In the genomic region with DNA sequence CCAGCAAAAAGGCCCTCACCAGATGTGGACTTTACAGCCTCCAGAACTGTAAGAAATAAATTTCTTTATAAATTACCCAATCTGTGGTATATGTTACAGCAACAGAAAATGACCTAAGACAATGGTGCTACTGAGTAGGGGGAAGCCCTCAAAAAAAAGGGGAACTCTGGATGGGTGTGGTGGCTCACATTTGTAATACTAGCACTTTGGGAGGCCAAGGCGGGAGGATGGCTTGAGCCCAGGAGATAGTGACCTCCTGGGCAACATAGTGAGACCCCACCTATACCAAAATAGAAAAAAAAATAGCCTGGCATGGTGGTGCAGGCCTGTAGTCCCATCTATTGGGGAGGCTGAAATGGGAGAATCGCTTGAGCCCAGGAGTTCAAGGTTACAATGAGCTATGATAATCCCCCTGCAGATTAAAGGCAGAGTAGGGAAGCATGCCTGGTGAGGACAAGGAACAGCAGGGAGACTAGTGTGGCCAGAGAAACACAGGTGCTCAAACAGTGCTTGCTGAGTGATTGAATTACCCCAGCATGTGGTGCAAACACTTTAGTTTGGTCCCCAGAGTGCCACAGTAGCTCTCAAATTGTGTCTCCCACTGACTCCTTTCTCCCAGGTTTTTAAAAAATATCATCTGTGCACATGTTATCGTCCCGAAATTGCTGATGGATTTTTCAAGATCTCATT, we compare ENCODE assay signal across 1 cellular context.
TF ChIP-seq lines count a peak whose summit lies in the region.

No MANE protein-coding gene starts in this region.

TF ChIP-seq in GM23338, 12 proteins besides CTCF, POLR2A, EP300 and RAD21:
- TF ChIP-seq, protein P1, sequence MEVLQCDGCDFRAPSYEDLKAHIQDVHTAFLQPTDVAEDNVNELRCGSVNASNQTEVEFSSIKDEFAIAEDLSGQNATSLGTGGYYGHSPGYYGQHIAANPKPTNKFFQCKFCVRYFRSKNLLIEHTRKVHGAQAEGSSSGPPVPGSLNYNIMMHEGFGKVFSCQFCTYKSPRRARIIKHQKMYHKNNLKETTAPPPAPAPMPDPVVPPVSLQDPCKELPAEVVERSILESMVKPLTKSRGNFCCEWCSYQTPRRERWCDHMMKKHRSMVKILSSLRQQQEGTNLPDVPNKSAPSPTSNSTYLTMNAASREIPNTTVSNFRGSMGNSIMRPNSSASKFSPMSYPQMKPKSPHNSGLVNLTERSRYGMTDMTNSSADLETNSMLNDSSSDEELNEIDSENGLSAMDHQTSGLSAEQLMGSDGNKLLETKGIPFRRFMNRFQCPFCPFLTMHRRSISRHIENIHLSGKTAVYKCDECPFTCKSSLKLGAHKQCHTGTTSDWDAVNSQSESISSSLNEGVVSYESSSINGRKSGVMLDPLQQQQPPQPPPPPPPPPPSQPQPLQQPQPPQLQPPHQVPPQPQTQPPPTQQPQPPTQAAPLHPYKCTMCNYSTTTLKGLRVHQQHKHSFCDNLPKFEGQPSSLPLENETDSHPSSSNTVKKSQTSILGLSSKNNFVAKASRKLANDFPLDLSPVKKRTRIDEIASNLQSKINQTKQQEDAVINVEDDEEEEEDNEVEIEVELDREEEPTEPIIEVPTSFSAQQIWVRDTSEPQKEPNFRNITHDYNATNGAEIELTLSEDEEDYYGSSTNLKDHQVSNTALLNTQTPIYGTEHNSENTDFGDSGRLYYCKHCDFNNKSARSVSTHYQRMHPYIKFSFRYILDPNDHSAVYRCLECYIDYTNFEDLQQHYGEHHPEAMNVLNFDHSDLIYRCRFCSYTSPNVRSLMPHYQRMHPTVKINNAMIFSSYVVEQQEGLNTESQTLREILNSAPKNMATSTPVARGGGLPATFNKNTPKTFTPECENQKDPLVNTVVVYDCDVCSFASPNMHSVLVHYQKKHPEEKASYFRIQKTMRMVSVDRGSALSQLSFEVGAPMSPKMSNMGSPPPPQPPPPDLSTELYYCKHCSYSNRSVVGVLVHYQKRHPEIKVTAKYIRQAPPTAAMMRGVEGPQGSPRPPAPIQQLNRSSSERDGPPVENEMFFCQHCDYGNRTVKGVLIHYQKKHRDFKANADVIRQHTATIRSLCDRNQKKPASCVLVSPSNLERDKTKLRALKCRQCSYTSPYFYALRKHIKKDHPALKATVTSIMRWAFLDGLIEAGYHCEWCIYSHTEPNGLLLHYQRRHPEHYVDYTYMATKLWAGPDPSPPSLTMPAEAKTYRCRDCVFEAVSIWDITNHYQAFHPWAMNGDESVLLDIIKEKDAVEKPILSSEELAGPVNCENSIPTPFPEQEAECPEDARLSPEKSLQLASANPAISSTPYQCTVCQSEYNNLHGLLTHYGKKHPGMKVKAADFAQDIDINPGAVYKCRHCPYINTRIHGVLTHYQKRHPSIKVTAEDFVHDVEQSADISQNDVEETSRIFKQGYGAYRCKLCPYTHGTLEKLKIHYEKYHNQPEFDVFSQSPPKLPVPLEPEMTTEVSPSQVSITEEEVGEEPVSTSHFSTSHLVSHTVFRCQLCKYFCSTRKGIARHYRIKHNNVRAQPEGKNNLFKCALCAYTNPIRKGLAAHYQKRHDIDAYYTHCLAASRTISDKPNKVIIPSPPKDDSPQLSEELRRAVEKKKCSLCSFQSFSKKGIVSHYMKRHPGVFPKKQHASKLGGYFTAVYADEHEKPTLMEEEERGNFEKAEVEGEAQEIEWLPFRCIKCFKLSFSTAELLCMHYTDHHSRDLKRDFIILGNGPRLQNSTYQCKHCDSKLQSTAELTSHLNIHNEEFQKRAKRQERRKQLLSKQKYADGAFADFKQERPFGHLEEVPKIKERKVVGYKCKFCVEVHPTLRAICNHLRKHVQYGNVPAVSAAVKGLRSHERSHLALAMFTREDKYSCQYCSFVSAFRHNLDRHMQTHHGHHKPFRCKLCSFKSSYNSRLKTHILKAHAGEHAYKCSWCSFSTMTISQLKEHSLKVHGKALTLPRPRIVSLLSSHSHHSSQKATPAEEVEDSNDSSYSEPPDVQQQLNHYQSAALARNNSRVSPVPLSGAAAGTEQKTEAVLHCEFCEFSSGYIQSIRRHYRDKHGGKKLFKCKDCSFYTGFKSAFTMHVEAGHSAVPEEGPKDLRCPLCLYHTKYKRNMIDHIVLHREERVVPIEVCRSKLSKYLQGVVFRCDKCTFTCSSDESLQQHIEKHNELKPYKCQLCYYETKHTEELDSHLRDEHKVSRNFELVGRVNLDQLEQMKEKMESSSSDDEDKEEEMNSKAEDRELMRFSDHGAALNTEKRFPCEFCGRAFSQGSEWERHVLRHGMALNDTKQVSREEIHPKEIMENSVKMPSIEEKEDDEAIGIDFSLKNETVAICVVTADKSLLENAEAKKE (CRISPR knock-in tag; IDR thresholded peaks at IDR 0.05): no peak
- TF ChIP-seq NANOG (IDR thresholded peaks at IDR 0.05; ENCODE audit: borderline replicate concordance): no peak
- TF ChIP-seq, protein P2, sequence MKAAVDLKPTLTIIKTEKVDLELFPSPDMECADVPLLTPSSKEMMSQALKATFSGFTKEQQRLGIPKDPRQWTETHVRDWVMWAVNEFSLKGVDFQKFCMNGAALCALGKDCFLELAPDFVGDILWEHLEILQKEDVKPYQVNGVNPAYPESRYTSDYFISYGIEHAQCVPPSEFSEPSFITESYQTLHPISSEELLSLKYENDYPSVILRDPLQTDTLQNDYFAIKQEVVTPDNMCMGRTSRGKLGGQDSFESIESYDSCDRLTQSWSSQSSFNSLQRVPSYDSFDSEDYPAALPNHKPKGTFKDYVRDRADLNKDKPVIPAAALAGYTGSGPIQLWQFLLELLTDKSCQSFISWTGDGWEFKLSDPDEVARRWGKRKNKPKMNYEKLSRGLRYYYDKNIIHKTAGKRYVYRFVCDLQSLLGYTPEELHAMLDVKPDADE (IDR thresholded peaks at IDR 0.05): no peak
- no peak for TF ChIP-seq ZNF331 (CRISPR knock-in tag; IDR thresholded peaks at IDR 0.05; ENCODE audit: low read depth)
- no peak for TF ChIP-seq ZNF114 (CRISPR knock-in tag; IDR thresholded peaks at IDR 0.05)
- TF ChIP-seq, protein P3, sequence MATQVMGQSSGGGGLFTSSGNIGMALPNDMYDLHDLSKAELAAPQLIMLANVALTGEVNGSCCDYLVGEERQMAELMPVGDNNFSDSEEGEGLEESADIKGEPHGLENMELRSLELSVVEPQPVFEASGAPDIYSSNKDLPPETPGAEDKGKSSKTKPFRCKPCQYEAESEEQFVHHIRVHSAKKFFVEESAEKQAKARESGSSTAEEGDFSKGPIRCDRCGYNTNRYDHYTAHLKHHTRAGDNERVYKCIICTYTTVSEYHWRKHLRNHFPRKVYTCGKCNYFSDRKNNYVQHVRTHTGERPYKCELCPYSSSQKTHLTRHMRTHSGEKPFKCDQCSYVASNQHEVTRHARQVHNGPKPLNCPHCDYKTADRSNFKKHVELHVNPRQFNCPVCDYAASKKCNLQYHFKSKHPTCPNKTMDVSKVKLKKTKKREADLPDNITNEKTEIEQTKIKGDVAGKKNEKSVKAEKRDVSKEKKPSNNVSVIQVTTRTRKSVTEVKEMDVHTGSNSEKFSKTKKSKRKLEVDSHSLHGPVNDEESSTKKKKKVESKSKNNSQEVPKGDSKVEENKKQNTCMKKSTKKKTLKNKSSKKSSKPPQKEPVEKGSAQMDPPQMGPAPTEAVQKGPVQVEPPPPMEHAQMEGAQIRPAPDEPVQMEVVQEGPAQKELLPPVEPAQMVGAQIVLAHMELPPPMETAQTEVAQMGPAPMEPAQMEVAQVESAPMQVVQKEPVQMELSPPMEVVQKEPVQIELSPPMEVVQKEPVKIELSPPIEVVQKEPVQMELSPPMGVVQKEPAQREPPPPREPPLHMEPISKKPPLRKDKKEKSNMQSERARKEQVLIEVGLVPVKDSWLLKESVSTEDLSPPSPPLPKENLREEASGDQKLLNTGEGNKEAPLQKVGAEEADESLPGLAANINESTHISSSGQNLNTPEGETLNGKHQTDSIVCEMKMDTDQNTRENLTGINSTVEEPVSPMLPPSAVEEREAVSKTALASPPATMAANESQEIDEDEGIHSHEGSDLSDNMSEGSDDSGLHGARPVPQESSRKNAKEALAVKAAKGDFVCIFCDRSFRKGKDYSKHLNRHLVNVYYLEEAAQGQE (IDR thresholded peaks at IDR 0.05; ENCODE audit: unreplicated experiment): no peak
- TF ChIP-seq EZH2 (IDR thresholded peaks at IDR 0.05; ENCODE audit: low read depth, unreplicated experiment): no peak
- no peak for TF ChIP-seq EZH2phosphoT487 (IDR thresholded peaks at IDR 0.05; ENCODE audit: unreplicated experiment)
- TF ChIP-seq CREB1 (CRISPR knock-in tag; IDR thresholded peaks at IDR 0.05; ENCODE audit: low read depth): no peak
- TF ChIP-seq STAT1 (IDR thresholded peaks at IDR 0.05; ENCODE audit: unreplicated experiment): no peak
- TF ChIP-seq POLR2AphosphoS5 (IDR thresholded peaks at IDR 0.05; ENCODE audit: low read depth): no peak
- TF ChIP-seq JUNB (IDR thresholded peaks at IDR 0.05; ENCODE audit: unreplicated experiment): no peak
